11 cellular contexts compared by ENCODE assay signal in genomic region chr7:5077740-5078139, GRCh38. TPM values are rescaled to one million over a fixed set of nuclear protein-coding genes. Genes with fewer than 3 reads are reported as not detected.
DNase-seq lines count a peak whose midpoint lies in the region; ATAC-seq and TF ChIP-seq lines count a peak whose summit lies in the region.
"Had no signal": no experiment of that assay in that cellular context is flagged by ENCODE, and none has a peak within 500 bp of the region (broad histone marks: within the 10 kb centered on the region; RNA-seq: fewer than 3 reads in every experiment).

No MANE protein-coding gene starts in this region.

- no peaks in the 10 kb centered on the region for H3K4me1 ChIP-seq in mammary epithelial cell (ENCODE audit: insufficient read depth, low read length)
- no peaks in the 10 kb centered on the region for H3K4me1 ChIP-seq in thyroid gland
- H3K4me1 ChIP-seq in smooth muscle cell (ENCODE audit: low read depth): no peaks in the 10 kb centered on the region
- H3K4me1 ChIP-seq: BE2C had no signal

- no peak for TF ChIP-seq CTCF in mammary epithelial cell (conservative IDR thresholded peaks at IDR 0.05 in 1 of 2, IDR thresholded peaks at IDR 0.05 in 1 of 2; ENCODE audit: extremely low read depth in 1 of 2, insufficient read depth in 1 of 2, low read depth in 1 of 2, low read length in 2 of 2)
- no peak for TF ChIP-seq CTCF in thyroid gland (IDR thresholded peaks at IDR 0.05)
- TF ChIP-seq CTCF in smooth muscle cell (IDR thresholded peaks at IDR 0.05; ENCODE audit: borderline replicate concordance, insufficient read depth, poor library complexity, severe bottlenecking): no peak

- H3K27me3 ChIP-seq in mammary epithelial cell (ENCODE audit: insufficient read depth, low read length): no peaks in the 10 kb centered on the region
- no peaks in the 10 kb centered on the region for H3K27me3 ChIP-seq in thyroid gland
- no peaks in the 10 kb centered on the region for H3K27me3 ChIP-seq in smooth muscle cell (ENCODE audit: low read depth)

- no TSS peak for BruUV-seq in mammary epithelial cell (replicated peaks; lab: Mats Ljungman, UMichigan)

- no peak for TF ChIP-seq POLR2A in thyroid gland (IDR thresholded peaks at IDR 0.05)

- H3K36me3 ChIP-seq in mammary epithelial cell (ENCODE audit: insufficient read depth, low read length): no peaks in the 10 kb centered on the region
- H3K36me3 ChIP-seq in thyroid gland: no peaks in the 10 kb centered on the region
- H3K36me3 ChIP-seq in smooth muscle cell (ENCODE audit: low read depth): no peaks in the 10 kb centered on the region
- H3K36me3 ChIP-seq: BE2C had no signal

- CTCF ChIA-PET in mammary epithelial cell (lab: Charles Lee; ENCODE audit: low non-redundant PET): no interaction called here

- H3K9ac ChIP-seq in mammary epithelial cell (ENCODE audit: insufficient read depth, low read length) (no peak overlapping the region), smooth muscle cell (ENCODE audit: low read depth) (no peak overlapping the region)

- H2AFZ ChIP-seq in mammary epithelial cell (ENCODE audit: low read depth, low read length): no peak overlapping the region
- H2AFZ ChIP-seq in smooth muscle cell (ENCODE audit: low read depth): no peak overlapping the region

- dilution Hi-C loops in mammary epithelial cell (cut with HindIII; ENCODE audit: low sequenced_read_pairs): no loop called here

- no peaks in the 10 kb centered on the region for H3F3A ChIP-seq in smooth muscle cell (ENCODE audit: low read depth)

- ATAC-seq in GM19395 (IDR thresholded peaks at IDR 0.05; ENCODE audit: unreplicated experiment): no peak
- ATAC-seq: stimulated activated memory B cell treated with anti-CD40 and anti-IgM and Interleukin-4, amounts not matched to agents 10 μg/mL and 1 μg/mL and 100 μg/mL, for 72 hours had no signal

- H3K4me3 ChIP-seq in mammary epithelial cell (replicated peaks in 1 of 3; ENCODE audit: insufficient read depth in 1 of 3, low read depth in 2 of 3, low read length in 3 of 3): no peak overlapping the region
- no peak overlapping the region for H3K4me3 ChIP-seq in thyroid gland (replicated peaks in 1 of 3)
- no peak overlapping the region for H3K4me3 ChIP-seq in smooth muscle cell

- H4K20me1 ChIP-seq in mammary epithelial cell (ENCODE audit: insufficient read depth, low read length): no peaks in the 10 kb centered on the region
- H4K20me1 ChIP-seq in smooth muscle cell (ENCODE audit: low read depth): no peaks in the 10 kb centered on the region

- no peaks in the 10 kb centered on the region for H3K79me2 ChIP-seq in mammary epithelial cell (ENCODE audit: insufficient read depth, low read length)
- no peaks in the 10 kb centered on the region for H3K79me2 ChIP-seq in smooth muscle cell (ENCODE audit: low read depth)

- WGBS in mammary epithelial cell (ENCODE audit: low coverage, missing lambda C conversion rate): 44% methylated on average over 11 of the region's 11 CpGs
- 7 to 13% methylated on average over 11 of the region's 11 CpGs for WGBS in thyroid gland, 2 donors
- WGBS in smooth muscle cell (ENCODE audit: low lambda C conversion rate): 82% methylated on average over 11 of the region's 11 CpGs

- no peaks in the 10 kb centered on the region for H3K9me3 ChIP-seq in mammary epithelial cell (replicated peaks; ENCODE audit: insufficient read depth, low read length)
- H3K9me3 ChIP-seq in thyroid gland: no peaks in the 10 kb centered on the region
- no peaks in the 10 kb centered on the region for H3K9me3 ChIP-seq in smooth muscle cell (replicated peaks; ENCODE audit: low read depth)
- H3K9me3 ChIP-seq: BE2C had no signal

- H3K4me2 ChIP-seq in mammary epithelial cell (ENCODE audit: insufficient read depth, low read depth, low read length) (no peak overlapping the region), smooth muscle cell (no peak overlapping the region)

- in situ Hi-C loops in T47D (cut with HindIII; ENCODE audit: low pct_unique_long_range_greater_than_20kb, low sequenced_read_pairs): no loop called here
- in situ Hi-C loops in mammary epithelial cell (cut with MboI; ENCODE audit: low sequenced_read_pairs in 2 of 2): loop anchor here in 1 of 2 donors (25.0 kb wide), 1 partner anchor 215 kb away; the partner anchor contains the start of gene PAPOLB

- intact Hi-C loops in mammary epithelial cell (cut with micrococcal nuclease): no loop called here
- intact Hi-C loops in thyroid gland (cut with DNase I): no loop called here

- H3K27ac ChIP-seq in mammary epithelial cell (ENCODE audit: insufficient read depth, low read depth, low read length) (no peak overlapping the region), thyroid gland (no peak overlapping the region), smooth muscle cell (ENCODE audit: low read depth) (no peak overlapping the region)

- peak; percentile 11 to 61 for DNase-seq in T47D (ENCODE audit: low read depth in 1 of 2, low spot score in 1 of 2)
- DNase-seq in mammary epithelial cell: no peak
- DNase-seq in NCI-H2171 treated with DMSO at 0.1 percent for 48 hours (lab: John Stamatoyannopoulos, UW): peak; percentile 75
- peak in 34 of 58 donors; percentile 7 to 73 (median 24) for DNase-seq in anterior cingulate cortex (lab: John Stamatoyannopoulos, UW)
- DNase-seq in thyroid gland: peak; percentile 83 to 84
- no peak for DNase-seq in smooth muscle cell (lab: John Stamatoyannopoulos, UW; ENCODE audit: unreplicated experiment)
- DNase-seq in iPS-NIHi11 (ENCODE audit: low spot score): no peak
- DNase-seq: activated CD4-positive, alpha-beta T cell treated with anti-CD3 and anti-CD28 coated beads for 1 hour; BE2C had no signal

RNA-seq across cellular contexts. Expression of gene RBAK, which starts 32.1 kb away (rescaled TPM):
- 10 to 100 TPM; 11.4 to 12.5 TPM for total RNA-seq in mammary epithelial cell
- 2.1 TPM for polyA plus RNA-seq in mammary epithelial cell
- polyA minus RNA-seq in mammary epithelial cell: 2.8 TPM
- 10 to 100 TPM; 10.4 to 21.5 (median 12.2) TPM for total RNA-seq in thyroid gland
- 13.1 and 13.8 TPM in 2 replicates for total RNA-seq in smooth muscle cell
- polyA plus RNA-seq in smooth muscle cell: 2.6 and 4.6 TPM in 2 replicates

Comparison
In these comparisons a context has a peak if more than half of its experiments do, and no peak if none do; other contexts are left out.
1. DNase-seq: peak in T47D (2 of 2), NCI-H2171 treated with DMSO at 0.1 percent for 48 hours (single experiment), anterior cingulate cortex (34 of 58) and thyroid gland (2 of 2); none in mammary epithelial cell (single experiment), smooth muscle cell (single experiment) and iPS-NIHi11 (single experiment).